ENCODE assay signal across 9 cellular contexts in the genomic region with DNA sequence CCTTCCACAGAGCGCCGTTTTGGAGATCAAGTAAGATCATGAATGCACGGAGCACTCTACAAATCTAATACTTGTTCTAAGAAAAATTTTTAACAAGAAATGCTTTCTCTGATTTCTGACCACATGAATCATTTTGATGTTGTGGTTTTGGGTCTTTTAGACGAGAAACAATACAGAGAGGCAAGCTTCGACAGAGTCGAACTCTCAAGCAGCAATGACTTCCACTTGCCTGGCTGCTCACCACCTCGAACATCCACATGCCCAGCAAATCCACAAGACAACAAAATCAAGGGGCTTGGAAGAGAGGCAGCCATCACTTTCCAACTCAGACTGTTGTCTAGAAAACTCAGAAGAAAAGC.
A peak's percentile ranks its signal among the peaks of the same experiment; 100 is the strongest.
DNase-seq lines count a peak whose midpoint lies in the region; ATAC-seq and TF ChIP-seq lines count a peak whose summit lies in the region.
"Had no signal": no experiment of that assay in that cellular context is flagged by ENCODE, and none has a peak within 500 bp of the region (broad histone marks: within the 10 kb centered on the region; RNA-seq: fewer than 3 reads in every experiment).

No MANE protein-coding gene starts in this region.

- no peaks in the 10 kb centered on the region for H3K9me3 ChIP-seq in suprapubic skin
- H3K9me3 ChIP-seq: ascending aorta had no signal

- POLR2A ChIA-PET in activated CD8-positive, alpha-beta T cell treated with anti-CD3 and anti-CD28 coated beads, Interleukin-2, amount 10 ng/mL, durations not matched to agents 7 days and 5 days (lab: Charles Lee): interaction anchor here (1.0 to 1.8 kb wide), 2 partner anchors 83 to 153 kb away, joined by 3 to 11 read pairs; a partner anchor contains a TSS

- peaks cover 88% of the 10 kb centered on the region for H3K36me3 Mint-ChIP-seq in activated CD8-positive, alpha-beta T cell treated with anti-CD3 and anti-CD28 coated beads, Interleukin-2, amount 10 ng/mL, durations not matched to agents 7 days and 5 days (ENCODE audit: low read depth)

- H3K27me3 Mint-ChIP-seq in activated CD8-positive, alpha-beta T cell treated with anti-CD3 and anti-CD28 coated beads, Interleukin-2, amount 10 ng/mL, durations not matched to agents 7 days and 5 days (ENCODE audit: low read depth): no peaks in the 10 kb centered on the region

- no peaks in the 10 kb centered on the region for H3K9me3 Mint-ChIP-seq in activated CD8-positive, alpha-beta T cell treated with anti-CD3 and anti-CD28 coated beads, Interleukin-2, amount 10 ng/mL, durations not matched to agents 7 days and 5 days (ENCODE audit: insufficient read depth)

- TF ChIP-seq EP300 in suprapubic skin (IDR thresholded peaks at IDR 0.05): no peak

- DNase-seq in activated effector memory CD4-positive, alpha-beta T cell treated with Interleukin-2 at 50 U/mL for 16 hours: peak; percentile 13
- no peak for DNase-seq in activated effector memory CD4-positive, alpha-beta T cell treated with anti-CD3 and anti-CD28 coated beads, Interleukin-2, amount 50 U/mL, for 16 hours
- DNase-seq in activated CD8-positive, alpha-beta T cell treated with anti-CD3 and anti-CD28 coated beads, Interleukin-2, amount 10 ng/mL, durations not matched to agents 7 days and 5 days: peak; percentile 54
- DNase-seq in fibroblast of peridontal ligament (ENCODE audit: extremely low read depth) (peak; percentile 43), suprapubic skin (ENCODE audit: low spot score in 2 of 2) (no peak), NCI-H2171 treated with DMSO at 0.1 percent for 48 hours (lab: John Stamatoyannopoulos, UW) (no peak), ACHN (no peak)

- 78% methylated on average over 7 of the region's 7 CpGs for WGBS in suprapubic skin

- CTCF ChIA-PET in activated CD8-positive, alpha-beta T cell treated with anti-CD3 and anti-CD28 coated beads, Interleukin-2, amount 10 ng/mL, durations not matched to agents 7 days and 5 days (lab: Charles Lee): interaction anchor here (0.7 to 2.7 kb wide), 10 partner anchors 10 to 266 kb away, joined by 3 to 20 read pairs (median 6); no protein-coding TSS in a partner anchor

- TF ChIP-seq POLR2A in suprapubic skin (IDR thresholded peaks at IDR 0.05): no peak

- no peak for TF ChIP-seq CTCF in suprapubic skin (IDR thresholded peaks at IDR 0.05)

- H3K4me3 ChIP-seq in suprapubic skin: no peak overlapping the region
- H3K4me3 ChIP-seq: ascending aorta had no signal

- peak overlapping the region; percentile 84 for H3K27ac Mint-ChIP-seq in activated CD8-positive, alpha-beta T cell treated with anti-CD3 and anti-CD28 coated beads, Interleukin-2, amount 10 ng/mL, durations not matched to agents 7 days and 5 days

- no peaks in the 10 kb centered on the region for H3K36me3 ChIP-seq in suprapubic skin
- H3K36me3 ChIP-seq: ascending aorta had no signal

- ATAC-seq in activated CD8-positive, alpha-beta T cell treated with anti-CD3 and anti-CD28 coated beads, Interleukin-2, amount 10 ng/mL, durations not matched to agents 7 days and 5 days: peak; percentile 67
- no peak for ATAC-seq in GM21619 (IDR thresholded peaks at IDR 0.05; ENCODE audit: unreplicated experiment)

- no peaks in the 10 kb centered on the region for H3K27me3 ChIP-seq in suprapubic skin
- H3K27me3 ChIP-seq: ascending aorta had no signal

- H3K27ac ChIP-seq in suprapubic skin: peak overlapping the region; percentile 64
- H3K27ac ChIP-seq: ascending aorta had no signal

- H3K4me1 ChIP-seq in suprapubic skin: peaks cover 52% of the 10 kb centered on the region
- H3K4me1 ChIP-seq: ascending aorta had no signal

- H3K4me3 Mint-ChIP-seq in activated CD8-positive, alpha-beta T cell treated with anti-CD3 and anti-CD28 coated beads, Interleukin-2, amount 10 ng/mL, durations not matched to agents 7 days and 5 days: peak overlapping the region; percentile 57

- in situ Hi-C loops in ACHN (cut with HindIII; ENCODE audit: low pct_ligation_motif_present, low pct_unique_long_range_greater_than_20kb, low sequenced_read_pairs): no loop called here

- H3K4me1 Mint-ChIP-seq in activated CD8-positive, alpha-beta T cell treated with anti-CD3 and anti-CD28 coated beads, Interleukin-2, amount 10 ng/mL, durations not matched to agents 7 days and 5 days (ENCODE audit: low read depth): peaks cover 76% of the 10 kb centered on the region

Comparison
In these comparisons a context has a peak if more than half of its experiments do, and no peak if none do; other contexts are left out.
1. DNase-seq: peak in activated effector memory CD4-positive, alpha-beta T cell treated with Interleukin-2 at 50 U/mL for 16 hours (single experiment), activated CD8-positive, alpha-beta T cell treated with anti-CD3 and anti-CD28 coated beads, Interleukin-2, amount 10 ng/mL, durations not matched to agents 7 days and 5 days (single experiment) and fibroblast of peridontal ligament (single experiment); none in activated effector memory CD4-positive, alpha-beta T cell treated with anti-CD3 and anti-CD28 coated beads, Interleukin-2, amount 50 U/mL, for 16 hours (single experiment), suprapubic skin (0 of 2), NCI-H2171 treated with DMSO at 0.1 percent for 48 hours (single experiment) and ACHN (single experiment).